Comparison of ENCODE assay signal across 8 cellular contexts in genomic region chr9:108933231-108933630, GRCh38. TPM values are rescaled to one million over a fixed set of nuclear protein-coding genes. Genes with fewer than 3 reads are reported as not detected.
DNase-seq lines count a peak whose midpoint lies in the region; FAIRE-seq and TF ChIP-seq lines count a peak whose summit lies in the region.

No MANE protein-coding gene starts in this region.

- peak overlapping the region; percentile 87 to 99 (median 98) for H3K27ac Mint-ChIP-seq in CD8-positive, alpha-beta memory T cell

- TF ChIP-seq CTCF in astrocyte of the cerebellum (IDR thresholded peaks at IDR 0.05; ENCODE audit: low read depth, low read length, missing control alignments) (no peak), kidney (IDR thresholded peaks at IDR 0.05; ENCODE audit: borderline replicate concordance, extremely low read depth, insufficient read depth) (no peak), GM20000 (IDR thresholded peaks at IDR 0.05; ENCODE audit: extremely low read depth, missing control alignments) (no peak), D721Med (IDR thresholded peaks at IDR 0.05; ENCODE audit: insufficient read depth, missing control alignments) (no peak)

- H3K9ac ChIP-seq in HUES48 (ENCODE audit: low read depth, low read length) (peak overlapping the region; percentile 74), kidney (ENCODE audit: low read length in 2 of 2) (peak overlapping the region; percentile 92 to 95)

- peaks cover 2 to 46% (median 15%) of the 10 kb centered on the region in 3 donors for H3K36me3 Mint-ChIP-seq in CD8-positive, alpha-beta memory T cell

- no peaks in the 10 kb centered on the region for H3K27me3 Mint-ChIP-seq in CD8-positive, alpha-beta memory T cell

- FAIRE-seq in kidney (lab: Jason Lieb, UNC) (no peak), D721Med (lab: Jason Lieb, UNC) (no peak)

- H3K4me1 ChIP-seq in CD8-positive, alpha-beta memory T cell (ENCODE audit: insufficient read depth, low read length) = peaks cover 29% of the 10 kb centered on the region
- peaks cover 7% of the 10 kb centered on the region; the same call in 1 of the 2 replicates for H3K4me1 ChIP-seq in HUES48 (ENCODE audit: control insufficient read depth, insufficient read depth, low read length)
- H3K4me1 ChIP-seq in kidney (ENCODE audit: control insufficient read depth in 1 of 2, insufficient read depth in 1 of 2, low read depth in 1 of 2, low read length in 2 of 2) = peaks cover 8 to 10% of the 10 kb centered on the region in 2 donors

- peak overlapping the region; percentile 93 for H3K4me3 ChIP-seq in CD8-positive, alpha-beta memory T cell (ENCODE audit: low read length)
- H3K4me3 ChIP-seq in HUES48 (ENCODE audit: low read depth, low read length) = peak overlapping the region; percentile 99
- H3K4me3 ChIP-seq in astrocyte of the cerebellum (ENCODE audit: low read depth, low read length) = peak overlapping the region; percentile 72
- peak overlapping the region; percentile 85 to 100 for H3K4me3 ChIP-seq in kidney (ENCODE audit: low read length in 2 of 2)

- no peaks in the 10 kb centered on the region for H3K27me3 ChIP-seq in CD8-positive, alpha-beta memory T cell (ENCODE audit: insufficient read depth, low read length, poor library complexity, severe bottlenecking)
- no peaks in the 10 kb centered on the region for H3K27me3 ChIP-seq in HUES48 (ENCODE audit: control insufficient read depth, insufficient read depth, low read length)

- no peaks in the 10 kb centered on the region for H3K9me3 Mint-ChIP-seq in CD8-positive, alpha-beta memory T cell

- intact Hi-C loops in kidney (cut with DNase I) = no loop called here

- H3K27ac ChIP-seq in CD8-positive, alpha-beta memory T cell (ENCODE audit: low read depth, low read length) = peak overlapping the region; percentile 90
- H3K27ac ChIP-seq in HUES48 (ENCODE audit: low read depth, low read length) = peak overlapping the region; percentile 93
- peak overlapping the region in 1 of 2 donors; percentile 95 for H3K27ac ChIP-seq in kidney (ENCODE audit: low read depth in 2 of 2, low read length in 2 of 2)
- H3K27ac ChIP-seq in substantia nigra (ENCODE audit: low read depth, low read length, poor library complexity, severe bottlenecking) = peak overlapping the region; percentile 84

- H3K4me3 Mint-ChIP-seq in CD8-positive, alpha-beta memory T cell = peak overlapping the region; percentile 96 to 100 (median 98)

- POLR2A ChIA-PET in CD8-positive, alpha-beta memory T cell (lab: Charles Lee) = no interaction called here

- no peaks in the 10 kb centered on the region for H3K9me3 ChIP-seq in CD8-positive, alpha-beta memory T cell (ENCODE audit: low read length)
- H3K9me3 ChIP-seq in HUES48 (ENCODE audit: control insufficient read depth, insufficient read depth, low read length) (no peaks in the 10 kb centered on the region), kidney (ENCODE audit: control insufficient read depth in 1 of 2, low read length in 2 of 2) (no peaks in the 10 kb centered on the region)

- no peak for DNase-seq in CD8-positive, alpha-beta memory T cell
- DNase-seq in astrocyte of the cerebellum (ENCODE audit: low read depth) = no peak
- DNase-seq in kidney = no peak
- peak in 4 of 49 donors; percentile 19 to 44 (median 34) for DNase-seq in substantia nigra (lab: John Stamatoyannopoulos, UW)
- DNase-seq in DMS114 treated with DMSO at 0.1 percent for 48 hours (lab: John Stamatoyannopoulos, UW; ENCODE audit: unreplicated experiment) = no peak
- no peak for DNase-seq in GM20000 (ENCODE audit: low spot score)
- DNase-seq in D721Med (ENCODE audit: insufficient read length, low spot score) = no peak

- CTCF ChIA-PET in CD8-positive, alpha-beta memory T cell (lab: Charles Lee) = interaction anchor here (1.5 kb wide), 1 partner anchor 12 kb away, joined by 3 read pairs; no protein-coding TSS in a partner anchor

- peaks cover 37 to 66% (median 54%) of the 10 kb centered on the region in 3 donors for H3K4me1 Mint-ChIP-seq in CD8-positive, alpha-beta memory T cell

- H3K36me3 ChIP-seq in CD8-positive, alpha-beta memory T cell (ENCODE audit: insufficient read depth, low read length) = peaks cover 11% of the 10 kb centered on the region
- H3K36me3 ChIP-seq in HUES48 (ENCODE audit: control insufficient read depth, insufficient read depth, low read length) = peaks cover 28% of the 10 kb centered on the region
- peaks cover 6 to 9% of the 10 kb centered on the region in 2 donors for H3K36me3 ChIP-seq in kidney (ENCODE audit: control insufficient read depth in 1 of 2, insufficient read depth in 2 of 2, low read length in 2 of 2)

- in situ Hi-C loops in astrocyte of the cerebellum (cut with HindIII; ENCODE audit: low sequenced_read_pairs) = no loop called here

RNA-seq across cellular contexts. Expression of gene ELP1, which starts 0.7 kb away (rescaled TPM):
- total RNA-seq in CD8-positive, alpha-beta memory T cell = 10 to 100 TPM; 36.2 to 38.7 TPM
- polyA plus RNA-seq in CD8-positive, alpha-beta memory T cell = 20.2 TPM
- 25.2 TPM for total RNA-seq in kidney
- polyA plus RNA-seq in kidney (ENCODE audit: insufficient read depth, low read depth, low replicate concordance) = 12.9 TPM

RNA-seq across cellular contexts. Expression of gene ABITRAM, which starts 1.0 kb away (rescaled TPM):
- 10 to 100 TPM; 13.7 to 15.1 TPM for total RNA-seq in CD8-positive, alpha-beta memory T cell
- polyA plus RNA-seq in CD8-positive, alpha-beta memory T cell = 15.1 TPM
- 11.7 TPM for total RNA-seq in kidney
- 13.6 TPM for polyA plus RNA-seq in kidney (ENCODE audit: insufficient read depth, low read depth, low replicate concordance)
